17 cellular contexts compared by ENCODE assay signal in genomic region chr4:26525136-26525535, GRCh38. TPM values are rescaled to one million over a fixed set of nuclear protein-coding genes. Genes with fewer than 3 reads are reported as not detected.
A peak's percentile ranks its signal among the peaks of the same experiment; 100 is the strongest.
DNase-seq lines count a peak whose midpoint lies in the region; ATAC-seq and TF ChIP-seq lines count a peak whose summit lies in the region.
"Had no signal": no experiment of that assay in that cellular context is flagged by ENCODE, and none has a peak within 500 bp of the region (broad histone marks: within the 10 kb centered on the region; RNA-seq: fewer than 3 reads in every experiment).

No MANE protein-coding gene starts in this region.

- H3K4me3 ChIP-seq in ACC112 (ENCODE audit: low read depth, low read length) (peak overlapping the region; percentile 15; the same call in 1 of the 2 replicates), HCT116 (replicated peaks in 1 of 2; ENCODE audit: low read depth in 1 of 2, low read length in 2 of 2) (no peak overlapping the region)
- H3K4me3 ChIP-seq: hepatocyte had no signal

- no peak for TF ChIP-seq CTCF in HCT116 (IDR thresholded peaks at IDR 0.05 in 2 of 3, conservative IDR thresholded peaks at IDR 0.05 in 1 of 3; ENCODE audit: borderline replicate concordance in 1 of 3, insufficient read depth in 1 of 3, low read depth in 2 of 3, low read length in 2 of 3)

- peak overlapping the region; percentile 15; the same call in 1 of the 2 replicates for H3K4me2 ChIP-seq in HCT116 (ENCODE audit: low read length)
- H3K4me2 ChIP-seq: hepatocyte had no signal

- CTCF ChIA-PET in HCT116 (lab: Charles Lee), result no interaction called here

- no peak for TF ChIP-seq RAD21 in HCT116 (IDR thresholded peaks at IDR 0.05; ENCODE audit: low read depth)

- no peak for TF ChIP-seq POLR2A in HCT116 (IDR thresholded peaks at IDR 0.05; ENCODE audit: borderline replicate concordance, extremely low read depth, insufficient read depth, insufficient read length)

- no peak for DNase-seq in HCT116 (ENCODE audit: low read depth, low spot score)
- peak; percentile 34 for DNase-seq in amniotic epithelial cell (ENCODE audit: low read depth)
- peak; percentile 66 for DNase-seq in iris pigment epithelial cell (ENCODE audit: low read depth)
- DNase-seq in NCI-H82 treated with DMSO at 0.1 percent for 48 hours (lab: John Stamatoyannopoulos, UW; ENCODE audit: unreplicated experiment), result no peak
- DNase-seq: activated CD4-positive, alpha-beta T cell treated with anti-CD3 and anti-CD28 coated beads for 48 hours; Caco-2; left colon; naive thymus-derived CD8-positive, alpha-beta T cell; NCI-H2107; NK-92 treated with Interleukin-12 subunit alpha and Interleukin-12 subunit beta, amount 100 ng/mL, for 24 hours; SHP77 had no signal

- no peak overlapping the region for H3K9ac ChIP-seq in HCT116 (ENCODE audit: low read length)

- no peaks in the 10 kb centered on the region for H3K9me2 ChIP-seq in HCT116 (ENCODE audit: insufficient read depth)

- POLR2A ChIA-PET in HCT116 (lab: Charles Lee), result no interaction called here

- H2AFZ ChIP-seq in ACC112 (ENCODE audit: low read length, unreplicated experiment) (no peak overlapping the region), HCT116 (ENCODE audit: low read depth, low read length, poor library complexity, severe bottlenecking) (peak overlapping the region; percentile 87)
- H2AFZ ChIP-seq: hepatocyte had no signal

- H3K27me3 ChIP-seq in ACC112 (ENCODE audit: insufficient read depth, low read length) (no peaks in the 10 kb centered on the region), HCT116 (ENCODE audit: insufficient read depth, low read length) (no peaks in the 10 kb centered on the region)
- H3K27me3 ChIP-seq: hepatocyte had no signal

- H3K9me3 ChIP-seq in HCT116 (ENCODE audit: control insufficient read depth in 1 of 2, insufficient read depth in 1 of 2, low read depth in 1 of 2, low read length in 2 of 2), result no peaks in the 10 kb centered on the region
- H3K9me3 ChIP-seq: Caco-2 had no signal

- no TSS peak for BruUV-seq in HCT116 (replicated peaks; lab: Mats Ljungman, UMichigan)

- H3K27ac ChIP-seq in ACC112 (ENCODE audit: low read depth, low read length) (no peak overlapping the region), HCT116 (ENCODE audit: low read depth, low read length) (no peak overlapping the region)
- H3K27ac ChIP-seq: hepatocyte had no signal

- RAD21 ChIA-PET in HCT116 (lab: Charles Lee; ENCODE audit: low non-redundant PET in 1 of 2, low total read pairs in 2 of 2, uncharacterized antibody in 2 of 2, unreplicated experiment in 2 of 2), result no interaction called here

- intact Hi-C loops in HCT116 (cut with micrococcal nuclease), result no loop called here

- H4K20me1 ChIP-seq in HCT116 (ENCODE audit: insufficient read depth), result no peaks in the 10 kb centered on the region

- H3K79me2 ChIP-seq in ACC112 (ENCODE audit: control insufficient read depth, insufficient read depth, low read length, unreplicated experiment) (no peaks in the 10 kb centered on the region), HCT116 (ENCODE audit: insufficient read depth, low read length) (no peaks in the 10 kb centered on the region)
- H3K79me2 ChIP-seq: hepatocyte had no signal

- H3K4me1 ChIP-seq in ACC112 (ENCODE audit: control insufficient read depth, insufficient read depth, low read length, unreplicated experiment), result peaks cover 29% of the 10 kb centered on the region
- peaks cover 2 to 18% of the 10 kb centered on the region in 2 experiments; a peak in 3 of 4 replicates for H3K4me1 ChIP-seq in HCT116 (ENCODE audit: control insufficient read depth in 1 of 2, insufficient read depth in 2 of 2, low read length in 2 of 2)
- H3K4me1 ChIP-seq: Caco-2 had no signal

- H3K36me3 ChIP-seq in ACC112 (ENCODE audit: insufficient read depth, low read length) (no peaks in the 10 kb centered on the region), HCT116 (ENCODE audit: control insufficient read depth in 1 of 2, insufficient read depth in 2 of 2, low read length in 2 of 2) (no peaks in the 10 kb centered on the region)

- no peak for ATAC-seq in HCT116
- ATAC-seq in GM18861 (IDR thresholded peaks at IDR 0.05; ENCODE audit: unreplicated experiment), result no peak
- no peak for ATAC-seq in GM21526 (IDR thresholded peaks at IDR 0.05; ENCODE audit: low FRiP score, unreplicated experiment)
- no peak for ATAC-seq in GM18502 (IDR thresholded peaks at IDR 0.05; ENCODE audit: poor library complexity, unreplicated experiment)
- ATAC-seq: left colon; naive thymus-derived CD8-positive, alpha-beta T cell had no signal

TF ChIP-seq in HCT116, 20 proteins besides CTCF, POLR2A, EP300 and RAD21:
- TF ChIP-seq EZH2 (IDR thresholded peaks at IDR 0.05) (no peak), EZH2phosphoT487 (IDR thresholded peaks at IDR 0.05; ENCODE audit: borderline replicate concordance) (no peak), FOSL1 (IDR thresholded peaks at IDR 0.05; ENCODE audit: low read depth) (no peak), YY1 (IDR thresholded peaks at IDR 0.05; ENCODE audit: extremely low read depth, insufficient replicate concordance, low read depth, low read length) (no peak), ZBTB33 (IDR thresholded peaks at IDR 0.05; ENCODE audit: extremely low read depth, insufficient replicate concordance, low read length) (no peak), REST (IDR thresholded peaks at IDR 0.05; ENCODE audit: low read depth) (no peak), JUND (IDR thresholded peaks at IDR 0.05) (no peak), CEBPB (IDR thresholded peaks at IDR 0.05; ENCODE audit: low read depth) (no peak), CBX3 (IDR thresholded peaks at IDR 0.05; ENCODE audit: low read depth) (no peak), ATF3 (IDR thresholded peaks at IDR 0.05) (no peak), ZNF274 (IDR thresholded peaks at IDR 0.05; ENCODE audit: low read depth, low read length) (no peak), ZFX (IDR thresholded peaks at IDR 0.05) (no peak), MAX (IDR thresholded peaks at IDR 0.05) (no peak), SP1 (IDR thresholded peaks at IDR 0.05; ENCODE audit: low read depth) (no peak), TCF7L2 (IDR thresholded peaks at IDR 0.05; ENCODE audit: borderline replicate concordance, extremely low read depth, insufficient read depth, insufficient read length) (no peak), SIN3A (IDR thresholded peaks at IDR 0.05; ENCODE audit: low read depth) (no peak), ELF1 (IDR thresholded peaks at IDR 0.05; ENCODE audit: borderline replicate concordance, low read depth) (no peak), POLR2AphosphoS5 (IDR thresholded peaks at IDR 0.05; ENCODE audit: low read depth, low read length) (no peak), SRF (IDR thresholded peaks at IDR 0.05; ENCODE audit: low read depth) (no peak), EGR1 (IDR thresholded peaks at IDR 0.05; ENCODE audit: low read depth) (no peak)

RNA-seq across cellular contexts. Expression of gene CCKAR, which starts 34.9 kb away (rescaled TPM):
- total RNA-seq in HCT116 (2021; ENCODE audit: unreplicated experiment), result not detected
- polyA plus RNA-seq in HCT116 (2012), result not detected in 2 replicates
- total RNA-seq: cerebellum; left colon; naive thymus-derived CD8-positive, alpha-beta T cell had no signal
- polyA plus RNA-seq: hepatocyte; naive thymus-derived CD8-positive, alpha-beta T cell had no signal

RNA-seq across cellular contexts. Expression of gene TBC1D19, which starts 58.7 kb away (rescaled TPM):
- total RNA-seq in HCT116 (2021; ENCODE audit: unreplicated experiment), result 25.4 TPM
- 2.4 and 3.1 TPM in 2 replicates for polyA plus RNA-seq in HCT116 (2012)

Comparison
In these comparisons a context has a peak if more than half of its experiments do, and no peak if none do; other contexts are left out.
1. DNase-seq: peak in amniotic epithelial cell (single experiment) and iris pigment epithelial cell (single experiment); none in HCT116 (single experiment) and NCI-H82 treated with DMSO at 0.1 percent for 48 hours (single experiment).